ENCODE assay signal across 16 cellular contexts in genomic region chr2:136527560-136527959, GRCh38.
DNase-seq lines count a peak whose midpoint lies in the region; ATAC-seq, FAIRE-seq and TF ChIP-seq lines count a peak whose summit lies in the region.
"Had no signal": no experiment of that assay in that cellular context is flagged by ENCODE, and none has a peak within 500 bp of the region (broad histone marks: within the 10 kb centered on the region; RNA-seq: fewer than 3 reads in every experiment).

No MANE protein-coding gene starts in this region.

- no peak overlapping the region for H3K27ac Mint-ChIP-seq in GM23338
- no peak overlapping the region for H3K27ac Mint-ChIP-seq in glutamatergic neuron (ENCODE audit: unreplicated experiment)
- H3K27ac Mint-ChIP-seq: dendritic cell treated with granulocyte-macrophage colony-stimulating factor and Interleukin-4, amounts not matched to agents 40 ng/mL and 50 ng/mL, for 4 days had no signal

- no peak for FAIRE-seq in K562 (lab: Jason Lieb, UNC)
- FAIRE-seq: HTR-8/SVneo, islet of Langerhans had no signal

- ATAC-seq in GM23338 (peak; percentile 91), K562 (peak; percentile 68; the same call in 1 of the 3 replicates), GM18502 (IDR thresholded peaks at IDR 0.05; ENCODE audit: poor library complexity, unreplicated experiment) (no peak)

- H3K36me3 ChIP-seq in GM23338 (ENCODE audit: insufficient read depth) (no peaks in the 10 kb centered on the region), K562 (ENCODE audit: control insufficient read depth, insufficient read depth, low read length) (no peaks in the 10 kb centered on the region)
- H3K36me3 ChIP-seq: thoracic aorta had no signal

- no peak overlapping the region for H3K4me3 Mint-ChIP-seq in GM23338
- no peak overlapping the region for H3K4me3 Mint-ChIP-seq in glutamatergic neuron (ENCODE audit: unreplicated experiment)
- H3K4me3 Mint-ChIP-seq: dendritic cell treated with granulocyte-macrophage colony-stimulating factor and Interleukin-4, amounts not matched to agents 40 ng/mL and 50 ng/mL, for 4 days had no signal

- no peaks in the 10 kb centered on the region for H3K9me3 ChIP-seq in K562 (replicated peaks; ENCODE audit: control insufficient read depth, insufficient read depth, low read depth, low read length)
- H3K9me3 ChIP-seq: thoracic aorta had no signal

- DNase-seq in GM23338 (ENCODE audit: low spot score): peak; percentile 93
- peak; percentile 8 for DNase-seq in M059J (ENCODE audit: low read depth)
- peak in 2 of 4 experiments; percentile 11 to 45 for DNase-seq in K562 (ENCODE audit: extremely low read depth in 1 of 4, low spot score in 3 of 4)
- peak; percentile 89 for DNase-seq in left kidney (ENCODE audit: low read depth, low spot score)
- no peak for DNase-seq in GM19240 (ENCODE audit: insufficient read length, low spot score)
- no peak for DNase-seq in T-helper 9 cell
- no peak for DNase-seq in glutamatergic neuron
- DNase-seq: activated effector memory CD4-positive, alpha-beta T cell treated with Interleukin-2 at 50 U/mL for 16 hours; NCI-H226; occipital lobe; stimulated activated CD4-positive, alpha-beta T cell treated with anti-CD3 and anti-CD28 coated beads, Interleukin-4, amount 100 ng/mL, for 4 hours had no signal

- H3K79me2 ChIP-seq in GM23338 (replicated peaks; ENCODE audit: insufficient read depth): no peaks in the 10 kb centered on the region
- no peaks in the 10 kb centered on the region for H3K79me2 ChIP-seq in K562 (ENCODE audit: control insufficient read depth, insufficient read depth, low read length)

- intact Hi-C loops in K562 (cut with micrococcal nuclease): no loop called here

- TF ChIP-seq EP300 in K562 (IDR thresholded peaks at IDR 0.05; ENCODE audit: low read length): no peak

- no peak overlapping the region for H2AFZ ChIP-seq in GM23338
- no peak overlapping the region for H2AFZ ChIP-seq in K562 (ENCODE audit: low read depth, low read length)

- no peak for TF ChIP-seq RAD21 in K562 (CRISPR knock-in tag; conservative IDR thresholded peaks at IDR 0.05 in 1 of 2, IDR thresholded peaks at IDR 0.05 in 1 of 2)

- peaks cover 2% of the 10 kb centered on the region for H3K9me1 ChIP-seq in K562 (ENCODE audit: control insufficient read depth, insufficient read depth, low read length)

- H3K27me3 ChIP-seq in GM23338 (ENCODE audit: insufficient read depth) (no peaks in the 10 kb centered on the region), K562 (ENCODE audit: control insufficient read depth in 2 of 2, insufficient read depth in 2 of 2, low read length in 2 of 2) (no peaks in the 10 kb centered on the region)

- H3K27ac ChIP-seq in GM23338 (ENCODE audit: low read depth) (no peak overlapping the region), K562 (ENCODE audit: extremely low read depth, low read depth, low read length) (no peak overlapping the region)
- H3K27ac ChIP-seq: thoracic aorta had no signal

- H3K4me3 ChIP-seq in GM23338 (no peak overlapping the region), K562 (no peak overlapping the region)
- H3K4me3 ChIP-seq: thoracic aorta had no signal

- in situ Hi-C loops in K562 (cut with MboI): no loop called here

- CTCF ChIA-PET in K562 (lab: Yijun Ruan, JAX; ENCODE audit: low intra/inter-chr PET ratio): no interaction called here

- H3K27me3 Mint-ChIP-seq in GM23338 (ENCODE audit: insufficient read depth, low read depth, poor library complexity) (peaks cover 5% of the 10 kb centered on the region), glutamatergic neuron (ENCODE audit: unreplicated experiment) (peaks cover 3% of the 10 kb centered on the region)
- H3K27me3 Mint-ChIP-seq: dendritic cell treated with granulocyte-macrophage colony-stimulating factor and Interleukin-4, amounts not matched to agents 40 ng/mL and 50 ng/mL, for 4 days had no signal

- 0% methylated on average over 2 of the region's 2 CpGs for WGBS in K562 (ENCODE audit: insufficient coverage, low coverage, missing lambda C conversion rate)

- no peak for TF ChIP-seq POLR2A in K562 (conservative IDR thresholded peaks at IDR 0.05)

- POLR2A ChIA-PET in K562 (lab: Yijun Ruan, JAX): no interaction called here

- no peak for TF ChIP-seq CTCF in GM23338 (conservative IDR thresholded peaks at IDR 0.05; ENCODE audit: low read depth in 2 of 2)
- TF ChIP-seq CTCF in K562 (IDR thresholded peaks at IDR 0.05 in 2 of 3, conservative IDR thresholded peaks at IDR 0.05 in 1 of 3; ENCODE audit: insufficient read depth in 2 of 3, low read depth in 1 of 3, low read length in 3 of 3): no peak
- no peak for TF ChIP-seq CTCF in glutamatergic neuron (IDR thresholded peaks at IDR 0.05; ENCODE audit: partially characterized antibody, unreplicated experiment)

- H3K4me2 ChIP-seq in GM23338: no peak overlapping the region
- no peak overlapping the region for H3K4me2 ChIP-seq in K562 (ENCODE audit: insufficient read depth, low read length)

- no peaks in the 10 kb centered on the region for H3K9me3 Mint-ChIP-seq in GM23338
- H3K9me3 Mint-ChIP-seq in glutamatergic neuron (ENCODE audit: unreplicated experiment): peaks cover 1% of the 10 kb centered on the region
- H3K9me3 Mint-ChIP-seq: dendritic cell treated with granulocyte-macrophage colony-stimulating factor and Interleukin-4, amounts not matched to agents 40 ng/mL and 50 ng/mL, for 4 days had no signal

- H3K4me1 ChIP-seq in GM23338 (ENCODE audit: insufficient read depth): no peaks in the 10 kb centered on the region
- H3K4me1 ChIP-seq in K562 (replicated peaks in 1 of 2; ENCODE audit: control insufficient read depth in 2 of 2, insufficient read depth in 2 of 2, low read length in 2 of 2): no peaks in the 10 kb centered on the region

- H3F3A ChIP-seq in GM23338 (replicated peaks; ENCODE audit: low read depth): no peaks in the 10 kb centered on the region

- H4K20me1 ChIP-seq in GM23338 (replicated peaks; ENCODE audit: insufficient read depth) (no peaks in the 10 kb centered on the region; the same call in none of the 2 replicates), K562 (replicated peaks; ENCODE audit: control insufficient read depth, insufficient read depth, low read length) (no peaks in the 10 kb centered on the region)

- no peaks in the 10 kb centered on the region for H3K9me2 ChIP-seq in GM23338 (ENCODE audit: insufficient read depth)

- H3K36me3 Mint-ChIP-seq in GM23338 (ENCODE audit: low read depth) (no peaks in the 10 kb centered on the region), glutamatergic neuron (ENCODE audit: unreplicated experiment) (no peaks in the 10 kb centered on the region)

- no peak overlapping the region for H3K9ac ChIP-seq in K562 (ENCODE audit: insufficient read depth in 1 of 2, low read depth in 2 of 2, low read length in 2 of 2)

- H3K4me1 Mint-ChIP-seq in GM23338 (no peaks in the 10 kb centered on the region), glutamatergic neuron (ENCODE audit: low read depth, unreplicated experiment) (no peaks in the 10 kb centered on the region)

- no TSS peak for BruUV-seq in K562 (replicated peaks; lab: Mats Ljungman, UMichigan)

TF ChIP-seq in GM23338, 12 proteins besides CTCF, POLR2A, EP300 and RAD21 (continues in another document):
- TF ChIP-seq REST (IDR thresholded peaks at IDR 0.05; ENCODE audit: unreplicated experiment): peak; percentile 88

TF ChIP-seq in K562, 482 proteins besides CTCF, POLR2A, EP300 and RAD21 (continues in another document):
- TF ChIP-seq AFF1 (IDR thresholded peaks at IDR 0.05; ENCODE audit: low read depth in 1 of 2, partially characterized antibody in 2 of 2) (peak in 1 of 2 experiments; percentile 32), ZNF639 (CRISPR knock-in tag; conservative IDR thresholded peaks at IDR 0.05 in 1 of 2, IDR thresholded peaks at IDR 0.05 in 1 of 2) (0 out of 4 replicates have a peak, but pooled peaks of 1 of the 2 experiments have one; percentile 29), MIER1 (IDR thresholded peaks at IDR 0.05; ENCODE audit: low read depth) (peak; percentile 91)

Comparison
In these comparisons a context has a peak if more than half of its experiments do, and no peak if none do; other contexts are left out.
1. DNase-seq: peak in GM23338 (single experiment), M059J (single experiment) and left kidney (single experiment); none in GM19240 (single experiment), T-helper 9 cell (single experiment) and glutamatergic neuron (single experiment).